9 cellular contexts compared by ENCODE assay signal in genomic region chr7:65749518-65749917, GRCh38.
A peak's percentile ranks its signal among the peaks of the same experiment; 100 is the strongest.
DNase-seq lines count a peak whose midpoint lies in the region; ATAC-seq and TF ChIP-seq lines count a peak whose summit lies in the region.
"Had no signal": no experiment of that assay in that cellular context is flagged by ENCODE, and none has a peak within 500 bp of the region (broad histone marks: within the 10 kb centered on the region; RNA-seq: fewer than 3 reads in every experiment).

No MANE protein-coding gene starts in this region.

- peaks cover 22% of the 10 kb centered on the region for H3K4me1 Mint-ChIP-seq in activated naive CD8-positive, alpha-beta T cell (ENCODE audit: low read depth)
- H3K4me1 Mint-ChIP-seq in naive B cell, result peaks cover 6 to 21% (median 7%) of the 10 kb centered on the region in 3 donors

- no peak for TF ChIP-seq CTCF in C4-2B (conservative IDR thresholded peaks at IDR 0.05)
- no peak for TF ChIP-seq CTCF in dorsolateral prefrontal cortex (IDR thresholded peaks at IDR 0.05 in 54 of 56, conservative IDR thresholded peaks at IDR 0.05 in 2 of 56; ENCODE audit: low read depth in 1 of 56, partially characterized antibody in 56 of 56)

- peak overlapping the region; percentile 90 for H3K4me2 ChIP-seq in Karpas-422 (ENCODE audit: low read depth, low read length, poor library complexity, severe bottlenecking)

- H3K27me3 ChIP-seq in Karpas-422 (ENCODE audit: low read length) (no peaks in the 10 kb centered on the region), dorsolateral prefrontal cortex (no peaks in the 10 kb centered on the region)

- H3K36me3 Mint-ChIP-seq in activated naive CD8-positive, alpha-beta T cell, result no peaks in the 10 kb centered on the region
- H3K36me3 Mint-ChIP-seq in naive B cell, result no peaks in the 10 kb centered on the region

- no peaks in the 10 kb centered on the region for H3K9me3 ChIP-seq in Karpas-422 (ENCODE audit: low read length)

- intact Hi-C loops in dorsolateral prefrontal cortex (cut with DNase I), result no loop called here

- H3K4me3 ChIP-seq in Karpas-422 (ENCODE audit: low read length) (peak overlapping the region; percentile 98), dorsolateral prefrontal cortex (peak overlapping the region in 20 of 59 donors; percentile 82 to 99 (median 94))

- H3K4me3 Mint-ChIP-seq in activated naive CD8-positive, alpha-beta T cell, result peak overlapping the region; percentile 99
- peak overlapping the region in 6 of 8 donors; percentile 88 to 99 (median 96) for H3K4me3 Mint-ChIP-seq in naive B cell

- ATAC-seq in naive B cell (ENCODE audit: low read depth in 2 of 2), result no peak

- H3K9me3 Mint-ChIP-seq in activated naive CD8-positive, alpha-beta T cell (ENCODE audit: low read depth), result no peaks in the 10 kb centered on the region
- H3K9me3 Mint-ChIP-seq in naive B cell, result no peaks in the 10 kb centered on the region

- H3K27me3 Mint-ChIP-seq in activated naive CD8-positive, alpha-beta T cell, result no peaks in the 10 kb centered on the region
- H3K27me3 Mint-ChIP-seq in naive B cell, result no peaks in the 10 kb centered on the region

- H2AFZ ChIP-seq in Karpas-422 (ENCODE audit: low read length), result no peak overlapping the region

- no peak for DNase-seq in Karpas-422
- no peak for DNase-seq in naive B cell
- no peak for DNase-seq in NCI-H345 (lab: John Stamatoyannopoulos, UW)
- DNase-seq in activated naive CD4-positive, alpha-beta T cell treated with anti-CD3 and anti-CD28 coated beads, Interleukin-2, amount 50 U/mL, for 16 hours, result no peak
- DNase-seq in dorsolateral prefrontal cortex, result no peak
- no peak for DNase-seq in NCI-H510A treated with DMSO at 0.1 percent for 48 hours (lab: John Stamatoyannopoulos, UW)
- DNase-seq: caudate nucleus had no signal

- peak overlapping the region; percentile 92; the same call in 1 of the 2 replicates for H3K9ac ChIP-seq in Karpas-422 (ENCODE audit: low read length)

- peaks cover 21% of the 10 kb centered on the region for H3K4me1 ChIP-seq in Karpas-422 (ENCODE audit: low read length)

- H3K9me2 ChIP-seq in Karpas-422 (replicated peaks; ENCODE audit: insufficient read depth, low read length), result no peaks in the 10 kb centered on the region

- H3K27ac Mint-ChIP-seq in activated naive CD8-positive, alpha-beta T cell, result no peak overlapping the region
- no peak overlapping the region for H3K27ac Mint-ChIP-seq in naive B cell

- H3K36me3 ChIP-seq in Karpas-422 (ENCODE audit: insufficient read depth, low read length), result peaks cover 13% of the 10 kb centered on the region; the same call in 1 of the 2 replicates

- H4K20me1 ChIP-seq in Karpas-422 (ENCODE audit: insufficient read depth, low read depth, low read length), result no peaks in the 10 kb centered on the region

- peak overlapping the region; percentile 88; the same call in 1 of the 2 replicates for H3K27ac ChIP-seq in C4-2B
- no peak overlapping the region for H3K27ac ChIP-seq in Karpas-422 (ENCODE audit: low read length)
- H3K27ac ChIP-seq in dorsolateral prefrontal cortex, result peak overlapping the region in 3 of 59 donors; percentile 76 to 85 (median 85)

- peaks cover 67% of the 10 kb centered on the region for H3K79me2 ChIP-seq in Karpas-422 (ENCODE audit: low read length)
